In the genomic region with DNA sequence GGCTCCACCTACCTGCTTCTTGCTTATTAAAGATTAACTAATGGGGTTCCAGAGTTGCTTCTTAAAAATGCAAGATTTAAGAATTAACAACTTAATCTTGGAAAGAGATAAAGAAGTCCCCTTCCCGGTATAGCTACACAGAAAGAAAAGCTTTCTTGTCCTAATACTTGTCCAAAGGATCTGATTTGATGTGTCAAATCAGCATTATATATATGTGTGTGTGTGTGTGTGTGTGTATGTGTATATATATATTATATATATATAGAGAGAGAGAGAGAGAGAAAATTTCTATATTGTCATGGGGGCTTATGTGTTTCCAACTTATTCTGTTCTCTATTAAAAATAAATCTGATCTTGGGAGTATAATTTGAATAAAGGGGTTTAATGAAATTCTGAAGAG, we compare ENCODE assay signal across 7 cellular contexts. TPM values are rescaled to one million over a fixed set of nuclear protein-coding genes. Genes with fewer than 3 reads are reported as not detected.
DNase-seq lines count a peak whose midpoint lies in the region; ATAC-seq, FAIRE-seq and TF ChIP-seq lines count a peak whose summit lies in the region.

No MANE protein-coding gene starts in this region.

- no peak for TF ChIP-seq CTCF in keratinocyte (optimal IDR thresholded peaks at IDR 0.05 in 1 of 3, IDR thresholded peaks at IDR 0.05 in 1 of 3, conservative IDR thresholded peaks at IDR 0.05 in 1 of 3; ENCODE audit: extremely low read depth in 1 of 3, insufficient read depth in 2 of 3, low read length in 3 of 3)

- H3K27ac Mint-ChIP-seq in activated naive CD4-positive, alpha-beta T cell treated with anti-CD3 and anti-CD28 coated beads, Interleukin-2, amount 50 U/mL, for 72 hours: peak overlapping the region; percentile 98 to 100

- peak overlapping the region; percentile 95 for H2AFZ ChIP-seq in keratinocyte (ENCODE audit: control insufficient read depth, low read length)

- H3K36me3 ChIP-seq in HUES48 (ENCODE audit: control insufficient read depth, insufficient read depth, low read length) (no peaks in the 10 kb centered on the region), keratinocyte (ENCODE audit: control insufficient read depth in 2 of 2, extremely low read depth in 1 of 2, insufficient read depth in 2 of 2, low read length in 2 of 2) (no peaks in the 10 kb centered on the region), subcutaneous abdominal adipose tissue (ENCODE audit: control insufficient read depth in 5 of 5, insufficient read depth in 5 of 5, low read length in 5 of 5) (no peaks in the 10 kb centered on the region)

- H3K4me3 ChIP-seq in HUES48 (ENCODE audit: low read depth, low read length): peak overlapping the region; percentile 96
- peak overlapping the region; percentile 45 to 100 (median 85) for H3K4me3 ChIP-seq in keratinocyte (ENCODE audit: control insufficient read depth in 2 of 3, extremely low read depth in 1 of 3, insufficient read depth in 2 of 3, low read depth in 1 of 3, low read length in 3 of 3)
- H3K4me3 ChIP-seq in subcutaneous abdominal adipose tissue (ENCODE audit: low read depth in 1 of 5, low read length in 5 of 5): peak overlapping the region; percentile 72 to 89 (median 79)

- dilution Hi-C loops in keratinocyte (cut with MboI; ENCODE audit: extremely low pct_ligation_motif_present, low sequenced_read_pairs): loop anchor here (25.0 kb wide), 1 partner anchor 196 kb away; no protein-coding TSS in a partner anchor

- peak overlapping the region; percentile 89 for H3K4me2 ChIP-seq in keratinocyte (ENCODE audit: control insufficient read depth, extremely low read depth, insufficient read depth, low read depth, low read length)

- H3K27me3 ChIP-seq in HUES48 (ENCODE audit: control insufficient read depth, insufficient read depth, low read length) (no peaks in the 10 kb centered on the region), keratinocyte (ENCODE audit: control insufficient read depth, extremely low read depth, insufficient read depth, low read length) (no peaks in the 10 kb centered on the region), subcutaneous abdominal adipose tissue (ENCODE audit: control insufficient read depth in 5 of 5, insufficient read depth in 4 of 5, low read length in 5 of 5) (no peaks in the 10 kb centered on the region)

- peaks cover 0 to 19% of the 10 kb centered on the region in 2 donors for H3K36me3 Mint-ChIP-seq in activated naive CD4-positive, alpha-beta T cell treated with anti-CD3 and anti-CD28 coated beads, Interleukin-2, amount 50 U/mL, for 72 hours

- H3K9me1 ChIP-seq in keratinocyte (ENCODE audit: control insufficient read depth, extremely low read depth, insufficient read depth, low read length): no peaks in the 10 kb centered on the region

- H3K9me3 ChIP-seq in HUES48 (ENCODE audit: control insufficient read depth, insufficient read depth, low read length) (no peaks in the 10 kb centered on the region), keratinocyte (ENCODE audit: control insufficient read depth, low read depth, low read length) (no peaks in the 10 kb centered on the region), subcutaneous abdominal adipose tissue (ENCODE audit: control insufficient read depth in 5 of 5, low read length in 5 of 5) (no peaks in the 10 kb centered on the region)

- H3K27ac ChIP-seq in HUES48 (ENCODE audit: low read depth, low read length) (no peak overlapping the region), keratinocyte (ENCODE audit: control insufficient read depth, insufficient read depth, low read length) (peak overlapping the region; percentile 44), subcutaneous abdominal adipose tissue (ENCODE audit: low read depth, low read length) (peak overlapping the region; percentile 51)

- DNase-seq in activated naive CD4-positive, alpha-beta T cell treated with anti-CD3 and anti-CD28 coated beads, Interleukin-2, amount 50 U/mL, for 72 hours (ENCODE audit: low spot score in 2 of 2): no peak
- no peak for DNase-seq in keratinocyte (ENCODE audit: low read depth, low spot score)
- DNase-seq in NCI-H2081 (lab: John Stamatoyannopoulos, UW): no peak

- peaks cover 1% of the 10 kb centered on the region for H3K79me2 ChIP-seq in keratinocyte (ENCODE audit: control insufficient read depth, insufficient read depth, low read length)

- H4K20me1 ChIP-seq in keratinocyte (ENCODE audit: control insufficient read depth, extremely low read depth, insufficient read depth, low read length): no peaks in the 10 kb centered on the region

- H3K9me3 Mint-ChIP-seq in activated naive CD4-positive, alpha-beta T cell treated with anti-CD3 and anti-CD28 coated beads, Interleukin-2, amount 50 U/mL, for 72 hours: no peaks in the 10 kb centered on the region

- FAIRE-seq in keratinocyte (lab: Jason Lieb, UNC): no peak

- H3K4me1 ChIP-seq in HUES48 (ENCODE audit: control insufficient read depth, insufficient read depth, low read length) (peaks cover 18% of the 10 kb centered on the region), keratinocyte (ENCODE audit: control insufficient read depth, extremely low read depth, insufficient read depth, low read length) (peaks cover 14% of the 10 kb centered on the region), subcutaneous abdominal adipose tissue (ENCODE audit: control insufficient read depth in 5 of 5, insufficient read depth in 5 of 5, low read length in 5 of 5) (peaks cover 8 to 34% (median 16%) of the 10 kb centered on the region in 5 donors)

- ATAC-seq in activated naive CD4-positive, alpha-beta T cell treated with anti-CD3 and anti-CD28 coated beads, Interleukin-2, amount 50 U/mL, for 72 hours: no peak
- ATAC-seq in GM19035 (IDR thresholded peaks at IDR 0.05; ENCODE audit: unreplicated experiment) (no peak), HG03025 (IDR thresholded peaks at IDR 0.05; ENCODE audit: low FRiP score, unreplicated experiment) (no peak)

- H3K9ac ChIP-seq in HUES48 (ENCODE audit: low read depth, low read length) (no peak overlapping the region), keratinocyte (ENCODE audit: control insufficient read depth, extremely low read depth, insufficient read depth, low read length) (peak overlapping the region; percentile 77), subcutaneous abdominal adipose tissue (ENCODE audit: low read length in 5 of 5) (peak overlapping the region; percentile 21 to 82 (median 68))

RNA-seq across cellular contexts. Expression of a gene that starts 4.6 kb away (rescaled TPM):
- 10 to 100 TPM; 87.0 to 98.0 TPM for total RNA-seq in activated naive CD4-positive, alpha-beta T cell treated with anti-CD3 and anti-CD28 coated beads, Interleukin-2, amount 50 U/mL, for 72 hours
- 46.4 to 62.6 TPM (median 54.0 TPM) in 3 replicates for polyA plus RNA-seq in keratinocyte
- 8.6 TPM for polyA plus RNA-seq in keratinocyte (2011; ENCODE audit: low read depth)
- 52.5 and 77.7 TPM in 2 replicates for polyA plus RNA-seq in keratinocyte (2011; cell fraction: cytosol; rRNA removed)
- polyA plus RNA-seq in keratinocyte (2011; cell fraction: nucleus; rRNA removed): 49.5 and 51.9 TPM in 2 replicates
- 41.1 and 52.6 TPM in 2 replicates for polyA plus RNA-seq in keratinocyte (2012; ENCODE audit: low replicate concordance)
- polyA minus RNA-seq in keratinocyte: 9.9 to 26.7 TPM (median 24.5 TPM) in 3 replicates
- 45.5 TPM for polyA minus RNA-seq in keratinocyte (2011; cell fraction: cytosol; rRNA and poly(A)+ RNA removed)
- polyA minus RNA-seq in keratinocyte (2011; cell fraction: nucleus; rRNA and poly(A)+ RNA removed): 11.4 and 17.5 TPM in 2 replicates

RNA-seq across cellular contexts. Expression of a gene that starts 33.4 kb away (rescaled TPM):
- total RNA-seq in activated naive CD4-positive, alpha-beta T cell treated with anti-CD3 and anti-CD28 coated beads, Interleukin-2, amount 50 U/mL, for 72 hours: under 1 TPM in 1 of 2 donors, not detected in 1; 0.16 TPM
- polyA plus RNA-seq in keratinocyte: not detected in 3 replicates
- not detected for polyA plus RNA-seq in keratinocyte (2011; ENCODE audit: low read depth)
- not detected in 2 replicates for polyA plus RNA-seq in keratinocyte (2011; cell fraction: cytosol; rRNA removed)
- not detected in 2 replicates for polyA plus RNA-seq in keratinocyte (2011; cell fraction: nucleus; rRNA removed)
- not detected in 2 replicates for polyA plus RNA-seq in keratinocyte (2012; ENCODE audit: low replicate concordance)
- not detected in 3 replicates for polyA minus RNA-seq in keratinocyte
- polyA minus RNA-seq in keratinocyte (2011; cell fraction: cytosol; rRNA and poly(A)+ RNA removed): not detected
- polyA minus RNA-seq in keratinocyte (2011; cell fraction: nucleus; rRNA and poly(A)+ RNA removed): not detected in 2 replicates
